Comparison of ENCODE assay signal across 13 cellular contexts in genomic region chr11:9639985-9640384, GRCh38. TPM values are rescaled to one million over a fixed set of nuclear protein-coding genes. Genes with fewer than 3 reads are reported as not detected.
DNase-seq lines count a peak whose midpoint lies in the region; ATAC-seq and TF ChIP-seq lines count a peak whose summit lies in the region.
"Had no signal": no experiment of that assay in that cellular context is flagged by ENCODE, and none has a peak within 500 bp of the region (broad histone marks: within the 10 kb centered on the region; RNA-seq: fewer than 3 reads in every experiment).

No MANE protein-coding gene starts in this region.

- no peak for TF ChIP-seq CTCF in CD14-positive monocyte (IDR thresholded peaks at IDR 0.05)
- no peak for TF ChIP-seq CTCF in choroid plexus epithelial cell (conservative IDR thresholded peaks at IDR 0.05; ENCODE audit: low read depth, low read length)
- TF ChIP-seq CTCF in mucosa of descending colon (IDR thresholded peaks at IDR 0.05), result no peak
- no peak for TF ChIP-seq CTCF in neural progenitor cell (IDR thresholded peaks at IDR 0.05)

- H3K4me1 Mint-ChIP-seq in CD14-positive monocyte (peaks cover 46% of the 10 kb centered on the region), neural progenitor cell (no peaks in the 10 kb centered on the region)
- H3K4me1 Mint-ChIP-seq: activated T-helper 17 cell treated with anti-CD3 and anti-CD28 coated beads, Interleukin-2, amount 50 U/mL, for 72 hours had no signal

- H3K4me2 ChIP-seq in neural progenitor cell, result no peak overlapping the region

- no peak overlapping the region for H3K27ac ChIP-seq in neural progenitor cell
- H3K27ac ChIP-seq: tibial artery had no signal

- no peaks in the 10 kb centered on the region for H3F3A ChIP-seq in neural progenitor cell (ENCODE audit: low read depth)

- peak; percentile 55 for ATAC-seq in mucosa of descending colon
- ATAC-seq in GM21529 (IDR thresholded peaks at IDR 0.05; ENCODE audit: unreplicated experiment), result no peak
- no peak for ATAC-seq in HG02970 (IDR thresholded peaks at IDR 0.05; ENCODE audit: low FRiP score, unreplicated experiment)
- ATAC-seq: activated T-helper 17 cell treated with anti-CD3 and anti-CD28 coated beads, Interleukin-2, amount 50 U/mL, for 72 hours had no signal

- H3K36me3 ChIP-seq in mucosa of descending colon (ENCODE audit: low read depth), result no peaks in the 10 kb centered on the region
- no peaks in the 10 kb centered on the region for H3K36me3 ChIP-seq in neural progenitor cell
- H3K36me3 ChIP-seq: tibial artery had no signal

- H3K4me1 ChIP-seq in mucosa of descending colon (ENCODE audit: low read depth), result no peaks in the 10 kb centered on the region
- H3K4me1 ChIP-seq in neural progenitor cell, result no peaks in the 10 kb centered on the region
- H3K4me1 ChIP-seq: tibial artery had no signal

- intact Hi-C loops in CD14-positive monocyte (cut with micrococcal nuclease) (loop anchor here in 1 of 2 donors (2.0 kb wide), 1 partner anchor 23 kb away; no protein-coding TSS in a partner anchor), mucosa of descending colon (cut with DNase I, micrococcal nuclease) (no loop called here)

- H3K36me3 Mint-ChIP-seq in CD14-positive monocyte (no peaks in the 10 kb centered on the region), neural progenitor cell (no peaks in the 10 kb centered on the region)

- DNase-seq in CD14-positive monocyte (ENCODE audit: low spot score), result peak; percentile 76
- peak; percentile 80 to 99 for DNase-seq in NOMO-1 (lab: John Stamatoyannopoulos, UW; ENCODE audit: unreplicated experiment in 2 of 2)
- DNase-seq in choroid plexus epithelial cell (ENCODE audit: low read depth), result peak; percentile 13
- DNase-seq in mucosa of descending colon, result no peak
- DNase-seq in NCI-H82 treated with DMSO at 0.1 percent for 48 hours (lab: John Stamatoyannopoulos, UW; ENCODE audit: unreplicated experiment), result no peak
- no peak for DNase-seq in neural progenitor cell (ENCODE audit: low spot score)
- DNase-seq: DND-41, NCI-H1048, NCI-H524, tibial artery had no signal

- H3K4me3 ChIP-seq in choroid plexus epithelial cell (ENCODE audit: low read depth, low read length), result no peak overlapping the region
- H3K4me3 ChIP-seq in mucosa of descending colon, result no peak overlapping the region
- no peak overlapping the region for H3K4me3 ChIP-seq in neural progenitor cell
- H3K4me3 ChIP-seq: tibial artery had no signal

- H3K4me3 Mint-ChIP-seq in CD14-positive monocyte, result no peak overlapping the region
- no peak overlapping the region for H3K4me3 Mint-ChIP-seq in neural progenitor cell
- H3K4me3 Mint-ChIP-seq: activated T-helper 17 cell treated with anti-CD3 and anti-CD28 coated beads, Interleukin-2, amount 50 U/mL, for 72 hours had no signal

- no peak overlapping the region for H2AFZ ChIP-seq in neural progenitor cell (replicated peaks)

- H4K20me1 ChIP-seq in neural progenitor cell (ENCODE audit: low read depth), result no peaks in the 10 kb centered on the region

- H3K9me3 ChIP-seq in mucosa of descending colon (no peaks in the 10 kb centered on the region), neural progenitor cell (ENCODE audit: low read depth) (no peaks in the 10 kb centered on the region)
- H3K9me3 ChIP-seq: tibial artery had no signal

- no peak overlapping the region for H3K9ac ChIP-seq in neural progenitor cell

- no peaks in the 10 kb centered on the region for H3K9me3 Mint-ChIP-seq in CD14-positive monocyte
- H3K9me3 Mint-ChIP-seq in neural progenitor cell, result no peaks in the 10 kb centered on the region
- H3K9me3 Mint-ChIP-seq: activated T-helper 17 cell treated with anti-CD3 and anti-CD28 coated beads, Interleukin-2, amount 50 U/mL, for 72 hours had no signal

- peaks cover 0 to 1% (median 0%) of the 10 kb centered on the region in 3 donors for H3K27me3 Mint-ChIP-seq in CD14-positive monocyte (ENCODE audit: low read depth in 3 of 3)
- no peaks in the 10 kb centered on the region for H3K27me3 Mint-ChIP-seq in neural progenitor cell (ENCODE audit: insufficient read depth, low read depth)
- H3K27me3 Mint-ChIP-seq: activated T-helper 17 cell treated with anti-CD3 and anti-CD28 coated beads, Interleukin-2, amount 50 U/mL, for 72 hours had no signal

- H3K79me2 ChIP-seq in neural progenitor cell (ENCODE audit: low read depth), result no peaks in the 10 kb centered on the region

- H3K27me3 ChIP-seq in neural progenitor cell, result no peaks in the 10 kb centered on the region
- H3K27me3 ChIP-seq: tibial artery had no signal

- peak overlapping the region; percentile 90 to 96 (median 95) for H3K27ac Mint-ChIP-seq in CD14-positive monocyte
- no peak overlapping the region for H3K27ac Mint-ChIP-seq in neural progenitor cell
- H3K27ac Mint-ChIP-seq: activated T-helper 17 cell treated with anti-CD3 and anti-CD28 coated beads, Interleukin-2, amount 50 U/mL, for 72 hours had no signal

RNA-seq across cellular contexts. Expression of gene SWAP70, which starts 23.9 kb away (rescaled TPM):
- 10 to 100 TPM; 13.8 to 26.4 TPM for polyA plus RNA-seq in CD14-positive monocyte
- total RNA-seq in mucosa of descending colon (10 to 100 TPM; 16.0 to 29.1 (median 19.7) TPM), neural progenitor cell (ENCODE audit: low replicate concordance) (18.3 and 25.5 TPM in 2 replicates)

Comparison
In these comparisons a context has a peak if more than half of its experiments do, and no peak if none do; other contexts are left out.
1. DNase-seq: peak in CD14-positive monocyte (single experiment), NOMO-1 (2 of 2) and choroid plexus epithelial cell (single experiment); none in mucosa of descending colon (0 of 3), NCI-H82 treated with DMSO at 0.1 percent for 48 hours (single experiment) and neural progenitor cell (single experiment).